ENCODE assay signal across 15 cellular contexts in genomic region chr15:63626955-63627354, GRCh38. TPM values are rescaled to one million over a fixed set of nuclear protein-coding genes. Genes with fewer than 3 reads are reported as not detected.
A peak's percentile ranks its signal among the peaks of the same experiment; 100 is the strongest.
DNase-seq lines count a peak whose midpoint lies in the region; ATAC-seq lines count a peak whose summit lies in the region.
"Had no signal": no experiment of that assay in that cellular context is flagged by ENCODE, and none has a peak within 500 bp of the region (broad histone marks: within the 10 kb centered on the region; RNA-seq: fewer than 3 reads in every experiment).

No MANE protein-coding gene starts in this region.

- H3K27me3 Mint-ChIP-seq in activated naive CD4-positive, alpha-beta T cell treated with anti-CD3 and anti-CD28 coated beads, Interleukin-2, amount 10 ng/mL, durations not matched to agents 7 days and 5 days: no peaks in the 10 kb centered on the region
- H3K27me3 Mint-ChIP-seq: stimulated activated naive CD8-positive, alpha-beta T cell treated with anti-CD3 and anti-CD28 coated beads, Interleukin-15, Interleukin-2, amounts not matched to agents 100 ng/mL and 50 ng/mL, for 24 hours had no signal

- ATAC-seq in GM21529 (IDR thresholded peaks at IDR 0.05; ENCODE audit: unreplicated experiment) (peak; percentile 84), HG03432 (IDR thresholded peaks at IDR 0.05; ENCODE audit: unreplicated experiment) (peak; percentile 60)
- ATAC-seq: GM23338, left colon had no signal

- H3K9me3 Mint-ChIP-seq in activated naive CD4-positive, alpha-beta T cell treated with anti-CD3 and anti-CD28 coated beads, Interleukin-2, amount 10 ng/mL, durations not matched to agents 7 days and 5 days: no peaks in the 10 kb centered on the region
- H3K9me3 Mint-ChIP-seq: GM23338; stimulated activated naive CD8-positive, alpha-beta T cell treated with anti-CD3 and anti-CD28 coated beads, Interleukin-15, Interleukin-2, amounts not matched to agents 100 ng/mL and 50 ng/mL, for 24 hours had no signal

- peaks cover 63% of the 10 kb centered on the region for H3K36me3 Mint-ChIP-seq in activated naive CD4-positive, alpha-beta T cell treated with anti-CD3 and anti-CD28 coated beads, Interleukin-2, amount 10 ng/mL, durations not matched to agents 7 days and 5 days

- peak overlapping the region; percentile 17 for H3K27ac ChIP-seq in temporal lobe (ENCODE audit: low read depth, low read length)

- no peak for DNase-seq in activated naive CD4-positive, alpha-beta T cell treated with anti-CD3 and anti-CD28 coated beads, Interleukin-2, amount 10 ng/mL, durations not matched to agents 7 days and 5 days
- DNase-seq in activated naive CD4-positive, alpha-beta T cell treated with anti-CD3 and anti-CD28 coated beads, Interleukin-2, amount 50 U/mL, for 16 hours: no peak
- DNase-seq in RPMI8226 (no peak), amniotic stem cell (lab: John Stamatoyannopoulos, UW) (no peak), cortex of kidney (lab: John Stamatoyannopoulos, UW) (no peak)
- DNase-seq: GF-D8, left colon, NCI-H2029, NCI-H526 treated with DMSO at 0.1 percent for 48 hours had no signal

- H3K4me1 Mint-ChIP-seq in activated naive CD4-positive, alpha-beta T cell treated with anti-CD3 and anti-CD28 coated beads, Interleukin-2, amount 10 ng/mL, durations not matched to agents 7 days and 5 days: no peaks in the 10 kb centered on the region
- H3K4me1 Mint-ChIP-seq: GM23338 had no signal

- H3K27ac Mint-ChIP-seq in activated naive CD4-positive, alpha-beta T cell treated with anti-CD3 and anti-CD28 coated beads, Interleukin-2, amount 10 ng/mL, durations not matched to agents 7 days and 5 days: peak overlapping the region; percentile 45
- H3K27ac Mint-ChIP-seq: GM23338; stimulated activated naive CD8-positive, alpha-beta T cell treated with anti-CD3 and anti-CD28 coated beads, Interleukin-15, Interleukin-2, amounts not matched to agents 100 ng/mL and 50 ng/mL, for 24 hours had no signal

- CTCF ChIA-PET in activated naive CD4-positive, alpha-beta T cell treated with anti-CD3 and anti-CD28 coated beads, Interleukin-2, amount 10 ng/mL, durations not matched to agents 7 days and 5 days (lab: Charles Lee): interaction anchor here (1.7 kb wide), 1 partner anchor 17 kb away, joined by 6 read pairs; no protein-coding TSS in a partner anchor

- no peak overlapping the region for H3K4me3 Mint-ChIP-seq in activated naive CD4-positive, alpha-beta T cell treated with anti-CD3 and anti-CD28 coated beads, Interleukin-2, amount 10 ng/mL, durations not matched to agents 7 days and 5 days
- H3K4me3 Mint-ChIP-seq: GM23338; stimulated activated naive CD8-positive, alpha-beta T cell treated with anti-CD3 and anti-CD28 coated beads, Interleukin-15, Interleukin-2, amounts not matched to agents 100 ng/mL and 50 ng/mL, for 24 hours had no signal

RNA-seq across cellular contexts. Expression of gene FBXL22, which starts 29.8 kb away (rescaled TPM):
- 0.74 TPM for total RNA-seq in temporal lobe
- total RNA-seq: GM23338, M059J had no signal
